8 cellular contexts compared by ENCODE assay signal in genomic region chr13:105785436-105785835, GRCh38.
"Had no signal": no experiment of that assay in that cellular context is flagged by ENCODE, and none has a peak within 500 bp of the region (broad histone marks: within the 10 kb centered on the region; RNA-seq: fewer than 3 reads in every experiment).

No MANE protein-coding gene starts in this region.

- DNase-seq: GDM1, GF-D8 had no signal

- ATAC-seq: GM12878 had no signal

- H3K4me3 ChIP-seq: GM12878 had no signal

- FAIRE-seq: G401.6, GM12878, GM12891, GM12892, GM18507, GM19239 had no signal
